In the genomic region with DNA sequence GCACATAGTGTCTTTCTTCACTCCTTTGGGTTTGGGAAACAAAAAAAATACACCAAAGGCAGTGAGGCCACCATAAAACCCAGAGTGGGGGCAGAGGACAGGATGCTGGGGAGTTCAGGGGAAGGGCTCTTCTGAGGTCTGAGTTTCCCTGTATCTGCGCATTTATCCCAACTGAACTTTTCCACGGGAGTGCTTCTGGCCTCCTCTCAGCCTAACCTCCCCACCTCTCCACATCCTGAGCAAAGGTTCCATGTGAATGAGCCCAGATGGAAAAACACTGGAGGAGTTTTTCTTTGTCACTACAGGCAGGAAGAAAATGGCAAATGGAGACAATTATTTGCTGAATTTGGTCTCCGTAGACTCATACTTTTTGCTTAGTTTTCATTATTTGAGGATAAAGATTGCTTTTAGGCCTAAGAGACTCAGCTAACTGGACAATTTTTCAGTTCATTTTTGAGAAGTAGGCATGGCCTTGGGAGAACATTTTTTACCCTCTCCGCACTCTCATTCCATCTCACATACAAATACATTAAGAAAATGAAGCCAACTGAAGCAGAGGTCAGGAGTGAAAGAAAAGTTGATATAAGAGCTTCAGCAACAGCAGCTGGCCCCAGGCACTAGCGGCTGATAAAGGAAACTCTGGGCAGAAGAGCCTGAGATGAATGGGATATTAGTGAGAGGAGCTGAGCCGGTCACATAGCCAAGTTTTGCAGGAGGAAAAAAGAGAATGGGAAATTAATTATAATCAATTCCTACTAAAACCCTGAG, we compare ENCODE assay signal across 18 cellular contexts.
DNase-seq lines count a peak whose midpoint lies in the region; ATAC-seq and TF ChIP-seq lines count a peak whose summit lies in the region.
"Had no signal": no experiment of that assay in that cellular context is flagged by ENCODE, and none has a peak within 500 bp of the region (broad histone marks: within the 10 kb centered on the region; RNA-seq: fewer than 3 reads in every experiment).

No MANE protein-coding gene starts in this region.

- H3K4me1 ChIP-seq in left lung (peaks cover 11 to 26% of the 10 kb centered on the region in 2 donors), thoracic aorta (ENCODE audit: control insufficient read depth in 1 of 2, low read depth in 2 of 2) (peaks cover 14 to 31% of the 10 kb centered on the region in 2 donors), foreskin keratinocyte (no peaks in the 10 kb centered on the region)

- H3K27ac ChIP-seq in left lung, result peak overlapping the region; percentile 35 to 58
- H3K27ac ChIP-seq in thoracic aorta, result peak overlapping the region; percentile 51 to 68
- no peak overlapping the region for H3K27ac ChIP-seq in foreskin keratinocyte
- H3K27ac ChIP-seq: PC-9 had no signal

- H3K27me3 ChIP-seq in left lung, result no peaks in the 10 kb centered on the region
- no peaks in the 10 kb centered on the region for H3K27me3 ChIP-seq in thoracic aorta (replicated peaks; ENCODE audit: insufficient read depth)
- H3K27me3 ChIP-seq in foreskin keratinocyte, result peaks cover 17% of the 10 kb centered on the region

- TF ChIP-seq CTCF in fibroblast of mammary gland (conservative IDR thresholded peaks at IDR 0.05; ENCODE audit: control insufficient read depth, insufficient read depth, low read depth, low read length) (no peak), left lung (IDR thresholded peaks at IDR 0.05) (no peak), thoracic aorta (IDR thresholded peaks at IDR 0.05) (no peak), foreskin keratinocyte (conservative IDR thresholded peaks at IDR 0.05) (no peak)

- intact Hi-C loops in left lung (cut with DNase I), result no loop called here

- no peak overlapping the region for H3K4me3 ChIP-seq in fibroblast of mammary gland (ENCODE audit: control insufficient read depth, low read depth, low read length)
- H3K4me3 ChIP-seq in left lung, result no peak overlapping the region
- no peak overlapping the region for H3K4me3 ChIP-seq in thoracic aorta
- H3K4me3 ChIP-seq: dorsolateral prefrontal cortex, PC-9 had no signal

- no peaks in the 10 kb centered on the region for H3K9me3 ChIP-seq in left lung
- no peaks in the 10 kb centered on the region for H3K9me3 ChIP-seq in thoracic aorta

- H3K36me3 ChIP-seq in left lung (no peaks in the 10 kb centered on the region), thoracic aorta (no peaks in the 10 kb centered on the region)

- peak; percentile 24 for ATAC-seq in left lung
- ATAC-seq in thoracic aorta (ENCODE audit: insufficient number of reproducible peaks, low FRiP score, low read depth), result no peak
- ATAC-seq in HG03108 (IDR thresholded peaks at IDR 0.05; ENCODE audit: unreplicated experiment), result no peak
- ATAC-seq in foreskin keratinocyte, result no peak
- ATAC-seq: esophagus mucosa had no signal

- DNase-seq in RPMI7951 (ENCODE audit: low read depth), result peak; percentile 26
- DNase-seq in fibroblast of mammary gland (ENCODE audit: low read depth), result peak; percentile 54
- DNase-seq in left lung, result no peak
- no peak for DNase-seq in thoracic aorta (ENCODE audit: low spot score)
- no peak for DNase-seq in mesenteric fat pad (ENCODE audit: low spot score)
- no peak for DNase-seq in NCI-H2196 (lab: John Stamatoyannopoulos, UW; ENCODE audit: unreplicated experiment)
- no peak for DNase-seq in foreskin keratinocyte
- DNase-seq: activated CD4-positive, alpha-beta T cell treated with anti-CD3 and anti-CD28 coated beads for 4 hours; CD4-positive, alpha-beta memory T cell; dorsolateral prefrontal cortex; H9; KG1; left cardiac atrium; naive B cell; NCI-H1092; PC-9 had no signal

Comparison
In these comparisons a context has a peak if more than half of its experiments do, and no peak if none do; other contexts are left out.
1. DNase-seq: peak in RPMI7951 (single experiment) and fibroblast of mammary gland (single experiment); none in left lung (0 of 2), thoracic aorta (single experiment), mesenteric fat pad (single experiment), NCI-H2196 (single experiment) and foreskin keratinocyte (0 of 2).